18 cellular contexts compared by ENCODE assay signal in the genomic region with DNA sequence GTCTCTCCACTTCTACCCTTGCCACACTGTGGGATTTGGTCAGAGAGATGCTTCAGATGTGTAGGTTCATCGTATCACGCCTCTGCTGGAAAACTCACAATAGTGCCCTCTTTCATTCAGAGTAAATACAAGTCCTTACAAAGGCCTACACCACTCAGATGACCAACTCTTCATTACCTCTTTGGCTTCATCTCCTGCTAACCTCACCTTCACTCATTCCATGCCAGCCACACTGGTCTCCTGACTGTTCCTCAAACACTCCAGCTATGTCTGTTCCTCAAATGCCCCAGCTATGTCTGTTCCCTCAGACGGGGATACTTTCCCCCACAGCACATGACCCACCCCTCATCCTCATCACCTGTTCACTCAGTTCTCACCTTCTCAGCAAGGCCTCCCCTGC.
DNase-seq lines count a peak whose midpoint lies in the region; ATAC-seq, FAIRE-seq and TF ChIP-seq lines count a peak whose summit lies in the region.
"Had no signal": no experiment of that assay in that cellular context is flagged by ENCODE, and none has a peak within 500 bp of the region (broad histone marks: within the 10 kb centered on the region; RNA-seq: fewer than 3 reads in every experiment).

No MANE protein-coding gene starts in this region.

- H3K4me3 ChIP-seq in BLaER1 treated with 17β-estradiol and CSF1 and Interleukin-3, amounts not matched to agents 10 nM and 100 nM, result no peak overlapping the region
- H3K4me3 ChIP-seq in HepG2 (replicated peaks in 1 of 3; ENCODE audit: insufficient read depth in 1 of 3, low read depth in 2 of 3, low read length in 3 of 3) (no peak overlapping the region), mesendoderm (ENCODE audit: low read length) (no peak overlapping the region)
- H3K4me3 ChIP-seq: lung had no signal

- peak overlapping the region in 7 of 11 experiments; percentile 51 to 81 (median 71); a peak in 15 of 22 replicates for H3K4me2 ChIP-seq in BLaER1 treated with 17β-estradiol and CSF1 and Interleukin-3, amounts not matched to agents 10 nM and 100 nM
- no peak overlapping the region for H3K4me2 ChIP-seq in HepG2 (ENCODE audit: low read depth, low read length)
- no peak overlapping the region for H3K4me2 ChIP-seq in mesendoderm (ENCODE audit: low read length)

- no peak overlapping the region for H3K4me3 Mint-ChIP-seq in activated naive CD8-positive, alpha-beta T cell treated with anti-CD3 and anti-CD28 coated beads for 36 hours
- H3K4me3 Mint-ChIP-seq: HFFc6 had no signal

- no peaks in the 10 kb centered on the region for H3K79me2 ChIP-seq in HepG2 (ENCODE audit: insufficient read depth, low read length)
- no peaks in the 10 kb centered on the region for H3K79me2 ChIP-seq in mesendoderm (ENCODE audit: control insufficient read depth, insufficient read depth, low read length)

- H2BK15ac ChIP-seq in mesendoderm (replicated peaks; ENCODE audit: low read depth), result no peak overlapping the region

- H3K4me1 ChIP-seq in BLaER1 treated with 17β-estradiol and CSF1 and Interleukin-3, amounts not matched to agents 10 nM and 100 nM, result peaks cover 0 to 97% (median 47%) of the 10 kb centered on the region in 10 experiments; a peak in 15 of 20 replicates
- H3K4me1 ChIP-seq in HepG2 (ENCODE audit: insufficient read depth, low read length), result peaks cover 9% of the 10 kb centered on the region; the same call in 1 of the 2 replicates
- no peaks in the 10 kb centered on the region for H3K4me1 ChIP-seq in mesendoderm (ENCODE audit: control insufficient read depth, low read depth, low read length)
- H3K4me1 ChIP-seq: BE2C had no signal

- no peaks in the 10 kb centered on the region for H3K79me1 ChIP-seq in mesendoderm (ENCODE audit: low read length)

- no TSS peak for BruUV-seq in HepG2 (replicated peaks; lab: Mats Ljungman, UMichigan)

- TF ChIP-seq CTCF in HepG2 (CRISPR knock-in tag; IDR thresholded peaks at IDR 0.05), result no peak

- no peak overlapping the region for H4K8ac ChIP-seq in mesendoderm (ENCODE audit: low read depth, low read length)

- no peak for ATAC-seq in HepG2

- peak overlapping the region; percentile 38 to 99 (median 86) for H3K27ac ChIP-seq in BLaER1 treated with 17β-estradiol and CSF1 and Interleukin-3, amounts not matched to agents 10 nM and 100 nM
- no peak overlapping the region for H3K27ac ChIP-seq in HepG2 (ENCODE audit: extremely low read length, insufficient read depth, low read length)
- H3K27ac ChIP-seq in mesendoderm (ENCODE audit: low read depth, low read length), result no peak overlapping the region
- H3K27ac ChIP-seq: WERI-Rb-1 had no signal

- H2AK5ac ChIP-seq in mesendoderm (ENCODE audit: low read length), result no peak overlapping the region

- no peak overlapping the region for H2BK5ac ChIP-seq in mesendoderm (ENCODE audit: low read length)

- no peak overlapping the region for H3K18ac ChIP-seq in mesendoderm (ENCODE audit: low read length)

- H3K27me3 ChIP-seq in BLaER1 treated with 17β-estradiol and CSF1 and Interleukin-3, amounts not matched to agents 10 nM and 100 nM, result no peaks in the 10 kb centered on the region
- H3K27me3 ChIP-seq in HepG2 (ENCODE audit: control insufficient read depth in 1 of 2, insufficient read depth in 2 of 2, low read length in 2 of 2) (peaks cover 0 to 9% of the 10 kb centered on the region in 2 experiments; a peak in 1 of 5 replicates), mesendoderm (ENCODE audit: insufficient read depth, low read length, poor library complexity) (no peaks in the 10 kb centered on the region)
- H3K27me3 ChIP-seq: BE2C had no signal

- no peak overlapping the region for H2AFZ ChIP-seq in HepG2 (ENCODE audit: low read length)

- DNase-seq in GM19239 (ENCODE audit: insufficient read length, low spot score) (no peak), myocyte (ENCODE audit: low read depth) (peak; percentile 37), NCI-H1694 treated with DMSO at 0.1 percent for 48 hours (lab: John Stamatoyannopoulos, UW) (no peak), HepG2 (ENCODE audit: low spot score) (no peak), NCI-H345 (lab: John Stamatoyannopoulos, UW) (no peak), mesendoderm (no peak)
- DNase-seq in activated naive CD8-positive, alpha-beta T cell treated with anti-CD3 and anti-CD28 coated beads for 36 hours, result no peak
- DNase-seq: activated effector memory CD4-positive, alpha-beta T cell treated with Interleukin-2 at 50 U/mL for 16 hours; BE2C; central memory CD4-positive, alpha-beta T cell; HFFc6; NCI-H1436 treated with DMSO at 0.1 percent for 48 hours; NCI-H748 treated with DMSO at 0.1 percent for 48 hours; SIG-M5; stimulated activated CD8-positive, alpha-beta memory T cell treated with anti-CD3 and anti-CD28 coated beads, Interleukin-4, amount 100 ng/mL, for 48 hours; WERI-Rb-1 had no signal

- H3K27ac Mint-ChIP-seq in activated naive CD8-positive, alpha-beta T cell treated with anti-CD3 and anti-CD28 coated beads for 36 hours, result peak overlapping the region; percentile 65
- H3K27ac Mint-ChIP-seq: HFFc6 had no signal

- H3K36me3 Mint-ChIP-seq in activated naive CD8-positive, alpha-beta T cell treated with anti-CD3 and anti-CD28 coated beads for 36 hours, result peaks cover 2% of the 10 kb centered on the region

- H3K9ac ChIP-seq in BLaER1 treated with 17β-estradiol and CSF1 and Interleukin-3, amounts not matched to agents 10 nM and 100 nM, result peak overlapping the region in 9 of 11 experiments; percentile 47 to 87 (median 72); a peak in 16 of 22 replicates
- H3K9ac ChIP-seq in HepG2 (ENCODE audit: insufficient read depth, low read depth, low read length), result no peak overlapping the region
- no peak overlapping the region for H3K9ac ChIP-seq in mesendoderm (ENCODE audit: low read length)

- H3K56ac ChIP-seq in mesendoderm (ENCODE audit: low read length), result no peak overlapping the region

- H3K9me3 Mint-ChIP-seq in activated naive CD8-positive, alpha-beta T cell treated with anti-CD3 and anti-CD28 coated beads for 36 hours, result peaks cover 2% of the 10 kb centered on the region
- H3K9me3 Mint-ChIP-seq: HFFc6 had no signal

- no peak overlapping the region for H3K4ac ChIP-seq in mesendoderm (ENCODE audit: low read depth, low read length)

- POLR2A ChIA-PET in HepG2 (lab: Yijun Ruan, JAX), result no interaction called here

- TF ChIP-seq EP300 in HepG2 (IDR thresholded peaks at IDR 0.05; ENCODE audit: low read depth in 2 of 2, low read length in 2 of 2), result no peak
- no peak for TF ChIP-seq EP300 in HepG2 (CRISPR knock-in tag; IDR thresholded peaks at IDR 0.05; ENCODE audit: borderline replicate concordance)

- H4K20me1 ChIP-seq in BLaER1 treated with 17β-estradiol and CSF1 and Interleukin-3, amounts not matched to agents 10 nM and 100 nM, result no peaks in the 10 kb centered on the region
- no peaks in the 10 kb centered on the region for H4K20me1 ChIP-seq in HepG2 (ENCODE audit: insufficient read depth, low read length)

- no peak overlapping the region for H3K23ac ChIP-seq in mesendoderm (ENCODE audit: low read length)

- 44% methylated on average over 3 of the region's 3 CpGs for WGBS in HepG2 (ENCODE audit: low lambda C conversion rate)
- WGBS in mesendoderm (ENCODE audit: extremely low coverage, insufficient coverage, low lambda C conversion rate), result no CpG with 5 or more reads among the region's 3 CpGs

- H3K9me3 ChIP-seq in BLaER1 treated with 17β-estradiol and CSF1 and Interleukin-3, amounts not matched to agents 10 nM and 100 nM (replicated peaks in 1 of 11), result no peaks in the 10 kb centered on the region
- H3K9me3 ChIP-seq in HepG2 (ENCODE audit: low read length), result no peaks in the 10 kb centered on the region
- H3K9me3 ChIP-seq: BE2C had no signal

- H3K4me1 Mint-ChIP-seq in activated naive CD8-positive, alpha-beta T cell treated with anti-CD3 and anti-CD28 coated beads for 36 hours, result peaks cover 75% of the 10 kb centered on the region

- no peaks in the 10 kb centered on the region for H3K36me3 ChIP-seq in BLaER1 treated with 17β-estradiol and CSF1 and Interleukin-3, amounts not matched to agents 10 nM and 100 nM
- no peaks in the 10 kb centered on the region for H3K36me3 ChIP-seq in HepG2 (replicated peaks in 1 of 2; ENCODE audit: control insufficient read depth in 1 of 2, insufficient read depth in 2 of 2, low read length in 2 of 2)
- H3K36me3 ChIP-seq in mesendoderm (ENCODE audit: control insufficient read depth, insufficient read depth, low read length), result no peaks in the 10 kb centered on the region
- H3K36me3 ChIP-seq: BE2C, WERI-Rb-1 had no signal

- TF ChIP-seq RAD21 in HepG2 (CRISPR knock-in tag; IDR thresholded peaks at IDR 0.05), result no peak

- no peaks in the 10 kb centered on the region for H3K27me3 Mint-ChIP-seq in activated naive CD8-positive, alpha-beta T cell treated with anti-CD3 and anti-CD28 coated beads for 36 hours

- no peak overlapping the region for H4K5ac ChIP-seq in mesendoderm (ENCODE audit: low read length)

- no peak for TF ChIP-seq POLR2A in HepG2 (IDR thresholded peaks at IDR 0.05; ENCODE audit: insufficient read depth in 1 of 2, low read depth in 2 of 2, low read length in 2 of 2)

- peak; percentile 39 for FAIRE-seq in GM19239 (lab: Jason Lieb, UNC)
- no peak for FAIRE-seq in HepG2 (lab: Jason Lieb, UNC)

- H2BK120ac ChIP-seq in mesendoderm (ENCODE audit: low read depth, low read length), result no peak overlapping the region

- in situ Hi-C loops in HepG2 (cut with HindIII; ENCODE audit: extremely low pct_ligation_motif_present, low pct_unique_long_range_greater_than_20kb), result no loop called here

- intact Hi-C loops in HepG2 (cut with micrococcal nuclease; ENCODE audit: unreplicated experiment), result no loop called here

- CTCF ChIA-PET in HepG2 (lab: Yijun Ruan, JAX; ENCODE audit: low intra/inter-chr PET ratio, low total read pairs), result no interaction called here

TF ChIP-seq in HepG2, 621 proteins besides CTCF, POLR2A, EP300 and RAD21 (continues in another document):
- TF ChIP-seq HMG20B (CRISPR knock-in tag; conservative IDR thresholded peaks at IDR 0.05), result no peak
- TF ChIP-seq MATR3 (CRISPR knock-in tag; IDR thresholded peaks at IDR 0.05), result no peak
- TF ChIP-seq HCFC1 (IDR thresholded peaks at IDR 0.05; ENCODE audit: low read depth, low read length), result no peak
- no peak for TF ChIP-seq SRSF9 (IDR thresholded peaks at IDR 0.05; ENCODE audit: borderline replicate concordance, insufficient read depth, low read depth, low read length, poor library complexity, severe bottlenecking)
- TF ChIP-seq TRIM22 (IDR thresholded peaks at IDR 0.05), result no peak

Comparison
In these comparisons a context has a peak if more than half of its experiments do, and no peak if none do; other contexts are left out.
1. H3K27ac ChIP-seq: peak in BLaER1 treated with 17β-estradiol and CSF1 and Interleukin-3, amounts not matched to agents 10 nM and 100 nM (11 of 11); none in HepG2 (single experiment) and mesendoderm (single experiment).
2. H3K4me2 ChIP-seq: peak in BLaER1 treated with 17β-estradiol and CSF1 and Interleukin-3, amounts not matched to agents 10 nM and 100 nM (7 of 11); none in HepG2 (single experiment) and mesendoderm (single experiment).
3. H3K9ac ChIP-seq: peak in BLaER1 treated with 17β-estradiol and CSF1 and Interleukin-3, amounts not matched to agents 10 nM and 100 nM (9 of 11); none in HepG2 (single experiment) and mesendoderm (single experiment).